15 cellular contexts compared by ENCODE assay signal in genomic region chr5:97735209-97735608, GRCh38.
DNase-seq lines count a peak whose midpoint lies in the region; ATAC-seq and TF ChIP-seq lines count a peak whose summit lies in the region.
"Had no signal": no experiment of that assay in that cellular context is flagged by ENCODE, and none has a peak within 500 bp of the region (broad histone marks: within the 10 kb centered on the region; RNA-seq: fewer than 3 reads in every experiment).

No MANE protein-coding gene starts in this region.

- H3K79me2 ChIP-seq in PC-3 (ENCODE audit: low read length): no peaks in the 10 kb centered on the region

- no peak for TF ChIP-seq CTCF in PC-3 (conservative IDR thresholded peaks at IDR 0.05; ENCODE audit: low read depth, low read length)
- no peak for TF ChIP-seq CTCF in kidney epithelial cell (IDR thresholded peaks at IDR 0.05; ENCODE audit: insufficient read depth, low read length, poor library complexity, severe bottlenecking)

- no peaks in the 10 kb centered on the region for H3K9me3 ChIP-seq in PC-3 (ENCODE audit: low read length)
- H3K9me3 ChIP-seq: heart left ventricle, transverse colon had no signal

- H2AFZ ChIP-seq in PC-3 (ENCODE audit: low read length): no peak overlapping the region

- no peak overlapping the region for H3K9ac ChIP-seq in PC-3 (ENCODE audit: low read length)
- H3K9ac ChIP-seq: BLaER1 treated with 17β-estradiol and CSF1 and Interleukin-3, amounts not matched to agents 10 nM and 100 nM had no signal

- intact Hi-C loops in PC-3 (cut with micrococcal nuclease): loop anchor here (2.0 to 10.0 kb wide), 3 partner anchors 104 to 1040 kb away; partner anchors contain the start of gene RGMB

- no peaks in the 10 kb centered on the region for H3K27me3 ChIP-seq in PC-3 (ENCODE audit: low read length)
- no peaks in the 10 kb centered on the region for H3K27me3 ChIP-seq in kidney epithelial cell (ENCODE audit: control insufficient read depth, insufficient read depth, low read length)
- H3K27me3 ChIP-seq: BLaER1 treated with 17β-estradiol and CSF1 and Interleukin-3, amounts not matched to agents 10 nM and 100 nM; heart left ventricle; transverse colon had no signal

- BruUV-seq in PC-3 (replicated peaks; lab: Mats Ljungman, UMichigan): no TSS peak

- H3K4me2 ChIP-seq in PC-3 (ENCODE audit: low read length): no peak overlapping the region
- H3K4me2 ChIP-seq: BLaER1 treated with 17β-estradiol and CSF1 and Interleukin-3, amounts not matched to agents 10 nM and 100 nM had no signal

- H3K27ac ChIP-seq in PC-3 (ENCODE audit: low read length): peak overlapping the region; percentile 28
- H3K27ac ChIP-seq: BLaER1 treated with 17β-estradiol and CSF1 and Interleukin-3, amounts not matched to agents 10 nM and 100 nM; heart left ventricle; transverse colon had no signal

- H3K4me3 ChIP-seq in PC-3 (ENCODE audit: low read length): no peak overlapping the region
- no peak overlapping the region for H3K4me3 ChIP-seq in kidney epithelial cell (ENCODE audit: low read depth, low read length)
- H3K4me3 ChIP-seq: BLaER1 treated with 17β-estradiol and CSF1 and Interleukin-3, amounts not matched to agents 10 nM and 100 nM; heart left ventricle; transverse colon had no signal

- H3K9me2 ChIP-seq in PC-3 (replicated peaks; ENCODE audit: low read length): no peaks in the 10 kb centered on the region

- H4K20me1 ChIP-seq in PC-3 (ENCODE audit: low read length): no peaks in the 10 kb centered on the region
- H4K20me1 ChIP-seq: BLaER1 treated with 17β-estradiol and CSF1 and Interleukin-3, amounts not matched to agents 10 nM and 100 nM had no signal

- H3K36me3 ChIP-seq in PC-3 (ENCODE audit: low read depth, low read length): no peaks in the 10 kb centered on the region
- no peaks in the 10 kb centered on the region for H3K36me3 ChIP-seq in kidney epithelial cell (ENCODE audit: control insufficient read depth, insufficient read depth, low read length)
- H3K36me3 ChIP-seq: BLaER1 treated with 17β-estradiol and CSF1 and Interleukin-3, amounts not matched to agents 10 nM and 100 nM; heart left ventricle; transverse colon had no signal

- CTCF ChIA-PET in PC-3 (lab: Charles Lee): interaction anchor here (1.0 kb wide), 1 partner anchor 9 kb away, joined by 5 read pairs; no protein-coding TSS in a partner anchor

- DNase-seq in AG20443 (ENCODE audit: low spot score) (peak; percentile 60), PC-3 (peak; percentile 85), dedifferentiated amniotic fluid mesenchymal stem cell (ENCODE audit: extremely low spot score) (peak; percentile 19), kidney epithelial cell (ENCODE audit: low read depth) (peak; percentile 9), NCI-H69 (lab: John Stamatoyannopoulos, UW) (no peak), NCI-H2107 treated with DMSO at 0.1 percent for 48 hours (lab: John Stamatoyannopoulos, UW; ENCODE audit: unreplicated experiment) (no peak)
- DNase-seq in activated naive CD4-positive, alpha-beta T cell treated with anti-CD3 and anti-CD28 coated beads, Interleukin-2, amount 50 U/mL, for 16 hours: no peak
- DNase-seq: activated B cell treated with CpG ODN at 0.5 μM for 24 hours; activated CD8-positive, alpha-beta memory T cell treated with anti-CD3 and anti-CD28 coated beads, Interleukin-2, amount 50 U/mL, for 48 hours; heart left ventricle; NCI-H1092 treated with DMSO at 0.1 percent for 48 hours; stimulated activated CD4-positive, alpha-beta T cell treated with anti-CD3 and anti-CD28 coated beads, Interleukin-2, amount 100 ng/mL, for 24 hours; transverse colon had no signal

- ATAC-seq in PC-3 (peak; percentile 95), GM19452 (IDR thresholded peaks at IDR 0.05; ENCODE audit: unreplicated experiment) (no peak)

- H3F3A ChIP-seq in PC-3 (ENCODE audit: low read length, unreplicated experiment): no peaks in the 10 kb centered on the region

- H3K4me1 ChIP-seq in PC-3 (ENCODE audit: insufficient read depth, low read length): peaks cover 11% of the 10 kb centered on the region
- H3K4me1 ChIP-seq: heart left ventricle, transverse colon had no signal

- POLR2A ChIA-PET in PC-3 (lab: Charles Lee; ENCODE audit: unreplicated experiment): no interaction called here

Comparison
In these comparisons a context has a peak if more than half of its experiments do, and no peak if none do; other contexts are left out.
1. DNase-seq: peak in AG20443 (single experiment), PC-3 (single experiment), dedifferentiated amniotic fluid mesenchymal stem cell (single experiment) and kidney epithelial cell (single experiment); none in NCI-H69 (single experiment), activated naive CD4-positive, alpha-beta T cell treated with anti-CD3 and anti-CD28 coated beads, Interleukin-2, amount 50 U/mL, for 16 hours (single experiment) and NCI-H2107 treated with DMSO at 0.1 percent for 48 hours (single experiment).